ENCODE assay signal across 9 cellular contexts in genomic region chr1:159197767-159198557, GRCh38. TPM values are rescaled to one million over a fixed set of nuclear protein-coding genes. Genes with fewer than 3 reads are reported as not detected.
DNase-seq lines count a peak whose midpoint lies in the region; ATAC-seq and TF ChIP-seq lines count a peak whose summit lies in the region.
"Had no signal": no experiment of that assay in that cellular context is flagged by ENCODE, and none has a peak within 500 bp of the region (broad histone marks: within the 10 kb centered on the region; RNA-seq: fewer than 3 reads in every experiment).

No MANE protein-coding gene starts in this region.

- peak; percentile 57 for DNase-seq in HT1080 (ENCODE audit: low read depth)
- peak in 1 of 2 experiments; percentile 28 for DNase-seq in PC-9
- DNase-seq in activated naive CD4-positive, alpha-beta T cell treated with anti-CD3 and anti-CD28 coated beads, Interleukin-2, amount 10 ng/mL, durations not matched to agents 7 days and 5 days = peak; percentile 62
- DNase-seq in cardiac muscle cell (ENCODE audit: low read depth in 1 of 2, low spot score in 1 of 2) = peak; percentile 84 to 85
- peak; percentile 67 for DNase-seq in putamen (ENCODE audit: low spot score)
- DNase-seq in epidermal melanocyte (ENCODE audit: insufficient read length, low spot score) = no peak

- TF ChIP-seq CTCF in DOHH2 (IDR thresholded peaks at IDR 0.05; ENCODE audit: low read depth, low read length, poor library complexity, severe bottlenecking) (peak; percentile 96), PC-9 (conservative IDR thresholded peaks at IDR 0.05) (peak; percentile 82), cardiac muscle cell (IDR thresholded peaks at IDR 0.05; ENCODE audit: low read depth, low read length) (peak; percentile 96)

- H3K4me2 ChIP-seq in DOHH2 (ENCODE audit: low read length) (no peak overlapping the region), PC-9 (no peak overlapping the region)

- H3K4me3 ChIP-seq in DOHH2 (ENCODE audit: low read length) (no peak overlapping the region), PC-9 (no peak overlapping the region), cardiac muscle cell (no peak overlapping the region)

- H3K9me2 ChIP-seq in DOHH2 (replicated peaks; ENCODE audit: control insufficient read depth, low read length) (no peaks in the 10 kb centered on the region), PC-9 (ENCODE audit: insufficient read depth) (no peaks in the 10 kb centered on the region)

- H3K4me1 ChIP-seq in DOHH2 (ENCODE audit: control insufficient read depth, low read length) (no peaks in the 10 kb centered on the region), PC-9 (replicated peaks; ENCODE audit: insufficient read depth) (no peaks in the 10 kb centered on the region), cardiac muscle cell (ENCODE audit: low read depth) (peaks cover 9% of the 10 kb centered on the region)

- intact Hi-C loops in PC-9 (cut with micrococcal nuclease; ENCODE audit: unreplicated experiment) = loop anchor here (5.0 kb wide), 1 partner anchor 66 kb away; no protein-coding TSS in a partner anchor

- no peak overlapping the region for H3K4me3 Mint-ChIP-seq in activated naive CD4-positive, alpha-beta T cell treated with anti-CD3 and anti-CD28 coated beads, Interleukin-2, amount 10 ng/mL, durations not matched to agents 7 days and 5 days
- H3K4me3 Mint-ChIP-seq: central memory CD8-positive, alpha-beta T cell had no signal

- H3K79me2 ChIP-seq in DOHH2 (ENCODE audit: control insufficient read depth, low read length) (no peaks in the 10 kb centered on the region), PC-9 (ENCODE audit: low read depth) (no peaks in the 10 kb centered on the region)

- ATAC-seq in GM21515 (IDR thresholded peaks at IDR 0.05; ENCODE audit: unreplicated experiment) = peak; percentile 80

- H3K9me3 ChIP-seq in DOHH2 (ENCODE audit: control insufficient read depth, insufficient read depth, low read length) (no peaks in the 10 kb centered on the region), PC-9 (ENCODE audit: insufficient read depth, low read depth) (no peaks in the 10 kb centered on the region), cardiac muscle cell (ENCODE audit: low read depth) (no peaks in the 10 kb centered on the region)

- no peak overlapping the region for H3K27ac Mint-ChIP-seq in activated naive CD4-positive, alpha-beta T cell treated with anti-CD3 and anti-CD28 coated beads, Interleukin-2, amount 10 ng/mL, durations not matched to agents 7 days and 5 days

- H3K27me3 Mint-ChIP-seq in activated naive CD4-positive, alpha-beta T cell treated with anti-CD3 and anti-CD28 coated beads, Interleukin-2, amount 10 ng/mL, durations not matched to agents 7 days and 5 days = peaks cover 53% of the 10 kb centered on the region

- no peaks in the 10 kb centered on the region for H3F3A ChIP-seq in DOHH2 (ENCODE audit: control insufficient read depth, insufficient read depth)
- H3F3A ChIP-seq in PC-9 (ENCODE audit: insufficient read depth, low read depth) = no peaks in the 10 kb centered on the region

- no TSS peak for BruUV-seq in PC-9 (replicated peaks; lab: Mats Ljungman, UMichigan)

- peaks cover 2% of the 10 kb centered on the region for H3K4me1 Mint-ChIP-seq in activated naive CD4-positive, alpha-beta T cell treated with anti-CD3 and anti-CD28 coated beads, Interleukin-2, amount 10 ng/mL, durations not matched to agents 7 days and 5 days
- H3K4me1 Mint-ChIP-seq: central memory CD8-positive, alpha-beta T cell had no signal

- CTCF ChIA-PET in PC-9 (lab: Charles Lee) = no interaction called here
- CTCF ChIA-PET in activated naive CD4-positive, alpha-beta T cell treated with anti-CD3 and anti-CD28 coated beads, Interleukin-2, amount 10 ng/mL, durations not matched to agents 7 days and 5 days (lab: Charles Lee) = interaction anchor here (0.6 to 3.8 kb wide), 9 partner anchors 8 to 68 kb away, joined by 3 to 24 read pairs (median 7); no protein-coding TSS in a partner anchor

- H2AFZ ChIP-seq in PC-9 = no peak overlapping the region

- no peaks in the 10 kb centered on the region for H3K27me3 ChIP-seq in DOHH2 (ENCODE audit: control insufficient read depth, low read length)
- H3K27me3 ChIP-seq in PC-9 (ENCODE audit: insufficient read depth, low read depth) = peaks cover 74% of the 10 kb centered on the region
- no peaks in the 10 kb centered on the region for H3K27me3 ChIP-seq in cardiac muscle cell

- no peaks in the 10 kb centered on the region for H4K20me1 ChIP-seq in DOHH2 (ENCODE audit: control insufficient read depth, insufficient read depth, low read depth, low read length)
- H4K20me1 ChIP-seq in PC-9 (ENCODE audit: insufficient read depth) = no peaks in the 10 kb centered on the region; the same call in 1 of the 2 replicates

- H3K9me3 Mint-ChIP-seq in activated naive CD4-positive, alpha-beta T cell treated with anti-CD3 and anti-CD28 coated beads, Interleukin-2, amount 10 ng/mL, durations not matched to agents 7 days and 5 days = no peaks in the 10 kb centered on the region
- H3K9me3 Mint-ChIP-seq: central memory CD8-positive, alpha-beta T cell had no signal

- POLR2A ChIA-PET in PC-9 (lab: Charles Lee; ENCODE audit: unreplicated experiment) = no interaction called here

- H3K36me3 Mint-ChIP-seq in activated naive CD4-positive, alpha-beta T cell treated with anti-CD3 and anti-CD28 coated beads, Interleukin-2, amount 10 ng/mL, durations not matched to agents 7 days and 5 days = no peaks in the 10 kb centered on the region

- H3K27ac ChIP-seq in DOHH2 (ENCODE audit: low read depth, low read length) (no peak overlapping the region), PC-9 (no peak overlapping the region), cardiac muscle cell (no peak overlapping the region)

- H3K36me3 ChIP-seq in DOHH2 (ENCODE audit: control insufficient read depth, low read length) (no peaks in the 10 kb centered on the region), PC-9 (ENCODE audit: low read depth) (no peaks in the 10 kb centered on the region), cardiac muscle cell (no peaks in the 10 kb centered on the region)

RNA-seq across cellular contexts. Expression of gene ACKR1, which starts 6.7 kb away (rescaled TPM):
- total RNA-seq in HT1080 (2014; rRNA removed; shearing (Covaris generic)) = not detected in 2 replicates
- 0.09 TPM in 1 of 2 replicates, not detected in the other for polyA plus RNA-seq in HT1080 (2015; cell fraction: cytosol; rRNA removed)
- polyA plus RNA-seq in HT1080 (2015; cell fraction: nucleus; rRNA removed) = 0.07 TPM in 1 of 2 replicates, not detected in the other
- total RNA-seq in PC-9 (2021) (not detected in 2 replicates), cardiac muscle cell (0.18 and 0.63 TPM in 2 replicates)
- polyA plus RNA-seq in cardiac muscle cell = 0.33 TPM in 1 of 2 replicates, not detected in the other

RNA-seq across cellular contexts. Expression of gene CADM3, which starts 26.5 kb away (rescaled TPM):
- total RNA-seq in HT1080 (2014; rRNA removed; shearing (Covaris generic)) = 1.1 and 2.3 TPM in 2 replicates
- 0.17 and 0.36 TPM in 2 replicates for polyA plus RNA-seq in HT1080 (2015; cell fraction: cytosol; rRNA removed)
- 0.12 and 0.41 TPM in 2 replicates for polyA plus RNA-seq in HT1080 (2015; cell fraction: nucleus; rRNA removed)
- total RNA-seq in PC-9 (2021) (not detected in 2 replicates), cardiac muscle cell (1.7 and 3.1 TPM in 2 replicates)
- polyA plus RNA-seq in cardiac muscle cell = 0.51 and 1.3 TPM in 2 replicates
